ENCODE assay signal across 1 cellular context in the genomic region with DNA sequence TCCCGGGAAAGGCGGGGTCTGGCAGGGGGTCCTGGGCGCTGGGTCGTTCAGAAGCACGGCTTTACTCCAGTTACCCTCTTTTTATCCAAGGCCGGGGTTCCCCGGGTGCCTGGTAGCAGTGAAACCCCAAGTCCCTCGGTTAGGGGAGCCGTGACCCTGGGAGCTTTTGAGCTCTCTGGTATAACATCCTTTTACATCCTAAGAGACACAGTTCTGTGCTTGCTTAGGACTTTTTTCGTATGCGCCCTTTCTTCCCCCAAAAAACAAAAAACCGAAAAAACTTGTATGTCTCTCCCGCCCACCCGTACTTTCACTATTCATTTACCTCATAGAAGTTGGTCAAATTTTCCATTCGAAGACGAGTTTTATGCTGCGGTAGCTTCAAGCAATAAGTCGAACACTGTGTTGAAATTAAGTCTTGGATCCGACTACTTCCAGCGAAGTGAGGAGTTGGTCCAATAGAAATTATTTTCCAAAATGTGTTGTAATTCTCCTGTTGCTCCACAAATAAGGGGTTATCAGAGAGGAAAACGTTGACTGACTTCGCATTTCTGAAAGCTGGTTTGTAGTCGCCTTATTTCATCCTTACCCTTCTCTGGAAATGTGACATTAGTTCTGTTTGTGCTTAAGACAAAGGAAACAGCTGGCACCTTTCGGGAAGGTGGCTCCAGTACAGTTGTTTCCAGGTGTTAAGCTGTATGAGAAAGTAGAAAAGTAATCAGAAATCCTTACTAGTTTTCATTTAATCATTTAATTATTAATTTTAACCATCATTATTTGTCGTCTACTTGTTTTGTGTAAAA.
TF ChIP-seq lines count a peak whose summit lies in the region.

No MANE protein-coding gene starts in this region.

TF ChIP-seq in K562, 482 proteins besides CTCF, POLR2A, EP300 and RAD21 (continued from another document):
- TF ChIP-seq, protein P1, sequence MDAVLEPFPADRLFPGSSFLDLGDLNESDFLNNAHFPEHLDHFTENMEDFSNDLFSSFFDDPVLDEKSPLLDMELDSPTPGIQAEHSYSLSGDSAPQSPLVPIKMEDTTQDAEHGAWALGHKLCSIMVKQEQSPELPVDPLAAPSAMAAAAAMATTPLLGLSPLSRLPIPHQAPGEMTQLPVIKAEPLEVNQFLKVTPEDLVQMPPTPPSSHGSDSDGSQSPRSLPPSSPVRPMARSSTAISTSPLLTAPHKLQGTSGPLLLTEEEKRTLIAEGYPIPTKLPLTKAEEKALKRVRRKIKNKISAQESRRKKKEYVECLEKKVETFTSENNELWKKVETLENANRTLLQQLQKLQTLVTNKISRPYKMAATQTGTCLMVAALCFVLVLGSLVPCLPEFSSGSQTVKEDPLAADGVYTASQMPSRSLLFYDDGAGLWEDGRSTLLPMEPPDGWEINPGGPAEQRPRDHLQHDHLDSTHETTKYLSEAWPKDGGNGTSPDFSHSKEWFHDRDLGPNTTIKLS (IDR thresholded peaks at IDR 0.05; ENCODE audit: borderline replicate concordance, low read depth), result 0 out of 2 replicates have a peak, but pooled peaks have one; percentile 25
- TF ChIP-seq NFRKB (IDR thresholded peaks at IDR 0.05; ENCODE audit: low read depth), result peak; percentile 24; the same call in 1 of the 2 replicates
- TF ChIP-seq, protein P2, sequence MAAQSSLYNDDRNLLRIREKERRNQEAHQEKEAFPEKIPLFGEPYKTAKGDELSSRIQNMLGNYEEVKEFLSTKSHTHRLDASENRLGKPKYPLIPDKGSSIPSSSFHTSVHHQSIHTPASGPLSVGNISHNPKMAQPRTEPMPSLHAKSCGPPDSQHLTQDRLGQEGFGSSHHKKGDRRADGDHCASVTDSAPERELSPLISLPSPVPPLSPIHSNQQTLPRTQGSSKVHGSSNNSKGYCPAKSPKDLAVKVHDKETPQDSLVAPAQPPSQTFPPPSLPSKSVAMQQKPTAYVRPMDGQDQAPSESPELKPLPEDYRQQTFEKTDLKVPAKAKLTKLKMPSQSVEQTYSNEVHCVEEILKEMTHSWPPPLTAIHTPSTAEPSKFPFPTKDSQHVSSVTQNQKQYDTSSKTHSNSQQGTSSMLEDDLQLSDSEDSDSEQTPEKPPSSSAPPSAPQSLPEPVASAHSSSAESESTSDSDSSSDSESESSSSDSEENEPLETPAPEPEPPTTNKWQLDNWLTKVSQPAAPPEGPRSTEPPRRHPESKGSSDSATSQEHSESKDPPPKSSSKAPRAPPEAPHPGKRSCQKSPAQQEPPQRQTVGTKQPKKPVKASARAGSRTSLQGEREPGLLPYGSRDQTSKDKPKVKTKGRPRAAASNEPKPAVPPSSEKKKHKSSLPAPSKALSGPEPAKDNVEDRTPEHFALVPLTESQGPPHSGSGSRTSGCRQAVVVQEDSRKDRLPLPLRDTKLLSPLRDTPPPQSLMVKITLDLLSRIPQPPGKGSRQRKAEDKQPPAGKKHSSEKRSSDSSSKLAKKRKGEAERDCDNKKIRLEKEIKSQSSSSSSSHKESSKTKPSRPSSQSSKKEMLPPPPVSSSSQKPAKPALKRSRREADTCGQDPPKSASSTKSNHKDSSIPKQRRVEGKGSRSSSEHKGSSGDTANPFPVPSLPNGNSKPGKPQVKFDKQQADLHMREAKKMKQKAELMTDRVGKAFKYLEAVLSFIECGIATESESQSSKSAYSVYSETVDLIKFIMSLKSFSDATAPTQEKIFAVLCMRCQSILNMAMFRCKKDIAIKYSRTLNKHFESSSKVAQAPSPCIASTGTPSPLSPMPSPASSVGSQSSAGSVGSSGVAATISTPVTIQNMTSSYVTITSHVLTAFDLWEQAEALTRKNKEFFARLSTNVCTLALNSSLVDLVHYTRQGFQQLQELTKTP (IDR thresholded peaks at IDR 0.05; ENCODE audit: low read depth in 1 of 2, partially characterized antibody in 2 of 2), result peak in 1 of 2 experiments; percentile 23
- TF ChIP-seq ZEB2 (IDR thresholded peaks at IDR 0.05), result peak; percentile 59; the same call in 1 of the 2 replicates
- peak; percentile 47; the same call in 1 of the 2 replicates for TF ChIP-seq LCOR (CRISPR knock-in tag; IDR thresholded peaks at IDR 0.05)
- TF ChIP-seq TCF3 (CRISPR knock-in tag; IDR thresholded peaks at IDR 0.05), result 0 out of 2 replicates have a peak, but pooled peaks have one; percentile 1
- TF ChIP-seq, protein P3, sequence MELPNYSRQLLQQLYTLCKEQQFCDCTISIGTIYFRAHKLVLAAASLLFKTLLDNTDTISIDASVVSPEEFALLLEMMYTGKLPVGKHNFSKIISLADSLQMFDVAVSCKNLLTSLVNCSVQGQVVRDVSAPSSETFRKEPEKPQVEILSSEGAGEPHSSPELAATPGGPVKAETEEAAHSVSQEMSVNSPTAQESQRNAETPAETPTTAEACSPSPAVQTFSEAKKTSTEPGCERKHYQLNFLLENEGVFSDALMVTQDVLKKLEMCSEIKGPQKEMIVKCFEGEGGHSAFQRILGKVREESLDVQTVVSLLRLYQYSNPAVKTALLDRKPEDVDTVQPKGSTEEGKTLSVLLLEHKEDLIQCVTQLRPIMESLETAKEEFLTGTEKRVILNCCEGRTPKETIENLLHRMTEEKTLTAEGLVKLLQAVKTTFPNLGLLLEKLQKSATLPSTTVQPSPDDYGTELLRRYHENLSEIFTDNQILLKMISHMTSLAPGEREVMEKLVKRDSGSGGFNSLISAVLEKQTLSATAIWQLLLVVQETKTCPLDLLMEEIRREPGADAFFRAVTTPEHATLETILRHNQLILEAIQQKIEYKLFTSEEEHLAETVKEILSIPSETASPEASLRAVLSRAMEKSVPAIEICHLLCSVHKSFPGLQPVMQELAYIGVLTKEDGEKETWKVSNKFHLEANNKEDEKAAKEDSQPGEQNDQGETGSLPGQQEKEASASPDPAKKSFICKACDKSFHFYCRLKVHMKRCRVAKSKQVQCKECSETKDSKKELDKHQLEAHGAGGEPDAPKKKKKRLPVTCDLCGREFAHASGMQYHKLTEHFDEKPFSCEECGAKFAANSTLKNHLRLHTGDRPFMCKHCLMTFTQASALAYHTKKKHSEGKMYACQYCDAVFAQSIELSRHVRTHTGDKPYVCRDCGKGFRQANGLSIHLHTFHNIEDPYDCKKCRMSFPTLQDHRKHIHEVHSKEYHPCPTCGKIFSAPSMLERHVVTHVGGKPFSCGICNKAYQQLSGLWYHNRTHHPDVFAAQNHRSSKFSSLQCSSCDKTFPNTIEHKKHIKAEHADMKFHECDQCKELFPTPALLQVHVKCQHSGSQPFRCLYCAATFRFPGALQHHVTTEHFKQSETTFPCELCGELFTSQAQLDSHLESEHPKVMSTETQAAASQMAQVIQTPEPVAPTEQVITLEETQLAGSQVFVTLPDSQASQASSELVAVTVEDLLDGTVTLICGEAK (IDR thresholded peaks at IDR 0.05), result 0 out of 2 replicates have a peak, but pooled peaks have one; percentile 37
- TF ChIP-seq, protein P3 (CRISPR knock-in tag; IDR thresholded peaks at IDR 0.05), result no peak
- TF ChIP-seq SP2 (IDR thresholded peaks at IDR 0.05; ENCODE audit: extremely low read depth, low read depth, low read length, poor library complexity, severe bottlenecking), result no peak
- TF ChIP-seq ZFPM2 (CRISPR knock-in tag; IDR thresholded peaks at IDR 0.05), result no peak
- TF ChIP-seq, protein P4, sequence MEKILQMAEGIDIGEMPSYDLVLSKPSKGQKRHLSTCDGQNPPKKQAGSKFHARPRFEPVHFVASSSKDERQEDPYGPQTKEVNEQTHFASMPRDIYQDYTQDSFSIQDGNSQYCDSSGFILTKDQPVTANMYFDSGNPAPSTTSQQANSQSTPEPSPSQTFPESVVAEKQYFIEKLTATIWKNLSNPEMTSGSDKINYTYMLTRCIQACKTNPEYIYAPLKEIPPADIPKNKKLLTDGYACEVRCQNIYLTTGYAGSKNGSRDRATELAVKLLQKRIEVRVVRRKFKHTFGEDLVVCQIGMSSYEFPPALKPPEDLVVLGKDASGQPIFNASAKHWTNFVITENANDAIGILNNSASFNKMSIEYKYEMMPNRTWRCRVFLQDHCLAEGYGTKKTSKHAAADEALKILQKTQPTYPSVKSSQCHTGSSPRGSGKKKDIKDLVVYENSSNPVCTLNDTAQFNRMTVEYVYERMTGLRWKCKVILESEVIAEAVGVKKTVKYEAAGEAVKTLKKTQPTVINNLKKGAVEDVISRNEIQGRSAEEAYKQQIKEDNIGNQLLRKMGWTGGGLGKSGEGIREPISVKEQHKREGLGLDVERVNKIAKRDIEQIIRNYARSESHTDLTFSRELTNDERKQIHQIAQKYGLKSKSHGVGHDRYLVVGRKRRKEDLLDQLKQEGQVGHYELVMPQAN (IDR thresholded peaks at IDR 0.05; ENCODE audit: borderline replicate concordance), result 0 out of 2 replicates have a peak, but pooled peaks have one; percentile 19
- TF ChIP-seq ZNF124 (CRISPR knock-in tag; IDR thresholded peaks at IDR 0.05), result no peak
- TF ChIP-seq ATF7 (IDR thresholded peaks at IDR 0.05), result no peak
- TF ChIP-seq JUND (IDR thresholded peaks at IDR 0.05; ENCODE audit: borderline replicate concordance, low read depth, low read length), result peak; percentile 21; the same call in 1 of the 2 replicates
- peak; percentile 44; the same call in 1 of the 3 replicates for TF ChIP-seq JUND (tag; IDR thresholded peaks at IDR 0.05; ENCODE audit: borderline replicate concordance, low read depth, low read length)
- TF ChIP-seq DACH1 (IDR thresholded peaks at IDR 0.05; ENCODE audit: partially characterized antibody), result peak; percentile 62
- TF ChIP-seq FOSL1 (tag; conservative IDR thresholded peaks at IDR 0.05), result 0 out of 2 replicates have a peak, but pooled peaks have one; percentile 35
